In genomic region chr9:78333-78732, GRCh38 we compare ENCODE assay signal across 9 cellular contexts. TPM values are rescaled to one million over a fixed set of nuclear protein-coding genes. Genes with fewer than 3 reads are reported as not detected.
DNase-seq lines count a peak whose midpoint lies in the region; ATAC-seq and TF ChIP-seq lines count a peak whose summit lies in the region.
"Not testable (repeated sequence)": the region's sequence is repeated elsewhere in the genome, so short reads cannot be mapped to it uniquely, and the experiment has no call there.
"Had no signal": no experiment of that assay in that cellular context is flagged by ENCODE, and none has a peak within 500 bp of the region (broad histone marks: within the 10 kb centered on the region; RNA-seq: fewer than 3 reads in every experiment).

No MANE protein-coding gene starts in this region.

- not testable (repeated sequence) for H3K9me3 ChIP-seq in RWPE2 (ENCODE audit: severe bottlenecking); lower lobe of right lung; upper lobe of right lung

- peaks cover 26% of the 10 kb centered on the region for H3K4me1 Mint-ChIP-seq in HFFc6 (ENCODE audit: low read depth)

- intact Hi-C loops in lower lobe of right lung (cut with DNase I); upper lobe of right lung (cut with DNase I): not testable (repeated sequence)

- H3K27ac Mint-ChIP-seq in HFFc6 = peak overlapping the region; percentile 40

- not testable (repeated sequence) for H3K4me3 ChIP-seq in RWPE2 (ENCODE audit: severe bottlenecking); lower lobe of right lung; upper lobe of right lung

- H3K27ac ChIP-seq in RWPE2 (ENCODE audit: poor library complexity, severe bottlenecking); foreskin keratinocyte; lower lobe of right lung; upper lobe of right lung: not testable (repeated sequence)

- not testable (repeated sequence) for H3K4me1 ChIP-seq in RWPE2 (ENCODE audit: insufficient read depth, poor library complexity, severe bottlenecking); foreskin keratinocyte; lower lobe of right lung; upper lobe of right lung

- H3K27me3 ChIP-seq in RWPE2 (ENCODE audit: insufficient read depth, poor library complexity, severe bottlenecking); foreskin keratinocyte; lower lobe of right lung (ENCODE audit: low read depth); upper lobe of right lung: not testable (repeated sequence)

- not testable (repeated sequence) for H3K27me3 Mint-ChIP-seq in HFFc6 (ENCODE audit: insufficient read depth)

- H3K9me3 Mint-ChIP-seq in HFFc6 = not testable (repeated sequence)

- H3K4me3 Mint-ChIP-seq in HFFc6 = not testable (repeated sequence)

- peak; percentile 35; the same call in 1 of the 3 replicates for ATAC-seq in RWPE2 (ENCODE audit: low read depth)
- peak; percentile 45 for ATAC-seq in foreskin keratinocyte
- peak; percentile 81 to 90 for ATAC-seq in lower lobe of right lung
- peak; percentile 82 for ATAC-seq in upper lobe of right lung

- DNase-seq in ELR (ENCODE audit: low read depth) = peak; percentile 30
- peak; percentile 7 for DNase-seq in HFFc6
- DNase-seq in RWPE2 (ENCODE audit: low spot score); foreskin keratinocyte; lower lobe of right lung; upper lobe of right lung: not testable (repeated sequence)

- not testable (repeated sequence) for H3K36me3 Mint-ChIP-seq in HFFc6 (ENCODE audit: low read depth)

- not testable (repeated sequence) for TF ChIP-seq CTCF in HFFc6 (IDR thresholded peaks at IDR 0.05); RWPE2 (IDR thresholded peaks at IDR 0.05; ENCODE audit: poor library complexity, severe bottlenecking); foreskin keratinocyte (conservative IDR thresholded peaks at IDR 0.05); lower lobe of right lung (IDR thresholded peaks at IDR 0.05); upper lobe of right lung (IDR thresholded peaks at IDR 0.05)

- H3K36me3 ChIP-seq in RWPE2 (ENCODE audit: low read depth); lower lobe of right lung; upper lobe of right lung: not testable (repeated sequence)

RNA-seq across cellular contexts. Expression of gene FOXD4, which starts 39.9 kb away (rescaled TPM):
- 1 to 10 TPM in 1 of 6 experiments, under 1 TPM in 5; 0.34 to 1.1 (median 0.39) TPM for total RNA-seq in HFFc6 (2021; fragmentation: NEBNext Ultra II Directional; extraction: Animal tissue kit (Norgen Biotek cat#: 25700))
- total RNA-seq in foreskin keratinocyte (0.10 and 0.14 TPM in 2 replicates), lower lobe of right lung (0.32 TPM), upper lobe of right lung (0.75 TPM)
- polyA plus RNA-seq in foreskin keratinocyte = 0.10 and 0.16 TPM in 2 replicates
- total RNA-seq: A673, G401 had no signal
- polyA plus RNA-seq: CD4-positive, alpha-beta memory T cell had no signal

RNA-seq across cellular contexts. Expression of gene WASHC1, which starts 49.1 kb away (rescaled TPM):
- 1 to 10 TPM; 5.8 to 8.9 (median 7.4) TPM for total RNA-seq in HFFc6 (2021; fragmentation: NEBNext Ultra II Directional; extraction: Animal tissue kit (Norgen Biotek cat#: 25700))
- total RNA-seq in foreskin keratinocyte = 8.9 and 10.0 TPM in 2 replicates
- 11.4 and 11.7 TPM in 2 replicates for polyA plus RNA-seq in foreskin keratinocyte
- total RNA-seq in lower lobe of right lung = 25.1 TPM
- 21.7 TPM for total RNA-seq in upper lobe of right lung

Comparison
In these comparisons a context has a peak if more than half of its experiments do, and no peak if none do; other contexts are left out.
1. ATAC-seq: peak in every context shown above with its lines; median percentile 86 in lower lobe of right lung; 82 in upper lobe of right lung; 45 in foreskin keratinocyte; 35 in RWPE2.